In genomic region chr1:182715531-182715930, GRCh38 we compare ENCODE assay signal across 34 cellular contexts. TPM values are rescaled to one million over a fixed set of nuclear protein-coding genes. Genes with fewer than 3 reads are reported as not detected.
"Had no signal": no experiment of that assay in that cellular context is flagged by ENCODE, and none has a peak within 500 bp of the region (broad histone marks: within the 10 kb centered on the region; RNA-seq: fewer than 3 reads in every experiment).

No MANE protein-coding gene starts in this region.

- H3K4me3 ChIP-seq: coronary artery, dorsolateral prefrontal cortex, esophagus squamous epithelium, gastroesophageal sphincter, heart right ventricle, hepatocyte had no signal

- H3K27ac Mint-ChIP-seq: activated CD4-positive, alpha-beta memory T cell treated with anti-CD3 and anti-CD28 coated beads for 36 hours; activated CD4-positive, alpha-beta T cell treated with anti-CD3 and anti-CD28 coated beads for 36 hours; activated CD4-positive, alpha-beta T cell treated with anti-CD3 and anti-CD28 coated beads, Interleukin-2, amount 10 ng/mL, durations not matched to agents 24 days and 14 days; activated CD8-positive, alpha-beta memory T cell treated with anti-CD3 and anti-CD28 coated beads, Interleukin-2, amount 10 ng/mL, durations not matched to agents 7 days and 5 days; activated CD8-positive, alpha-beta T cell treated with anti-CD3 and anti-CD28 coated beads, Interleukin-2, amount 10 ng/mL, durations not matched to agents 7 days and 5 days; activated naive CD4-positive, alpha-beta T cell treated with anti-CD3 and anti-CD28 coated beads for 36 hours; activated naive CD4-positive, alpha-beta T cell treated with anti-CD3 and anti-CD28 coated beads, Interleukin-2, amount 50 U/mL, for 24 hours; activated naive CD8-positive, alpha-beta T cell treated with anti-CD3 and anti-CD28 coated beads, Interleukin-2, amount 10 ng/mL, durations not matched to agents 7 days and 5 days; activated T-helper 1 cell treated with anti-CD3 and anti-CD28 coated beads, Interleukin-12 subunit alpha, Interleukin-12 subunit beta, Interleukin-2, Interleukin-4 antibody, amounts not matched to agents 30 ng/mL and 10 ng/mL and 1 ng/mL, durations not matched to agents 14 hours and 24 hours and 36 hours; activated T-helper 2 cell treated with anti-CD3 and anti-CD28 coated beads, Interferon-gamma antibody, Interleukin-2, Interleukin-4, amounts not matched to agents 10 μg/mL and 5 μg/mL and 100 μg/mL, durations not matched to agents 14 hours and 24 hours and 36 hours; dendritic cell treated with granulocyte-macrophage colony-stimulating factor and Interleukin-4, amounts not matched to agents 40 ng/mL and 50 ng/mL, for 4 days; effector memory CD8-positive, alpha-beta T cell had no signal

- H3K36me3 ChIP-seq: esophagus squamous epithelium, gastroesophageal sphincter, heart right ventricle had no signal

- H3K4me1 ChIP-seq: esophagus squamous epithelium, gastroesophageal sphincter, heart right ventricle had no signal

- ATAC-seq: activated CD4-positive, alpha-beta T cell treated with anti-CD3 and anti-CD28 coated beads for 36 hours; activated CD8-positive, alpha-beta memory T cell treated with anti-CD3 and anti-CD28 coated beads, Interleukin-2, amount 10 ng/mL, durations not matched to agents 7 days and 5 days; activated CD8-positive, alpha-beta T cell treated with anti-CD3 and anti-CD28 coated beads, Interleukin-2, amount 10 ng/mL, durations not matched to agents 7 days and 5 days; effector memory CD8-positive, alpha-beta T cell; gastroesophageal sphincter; heart right ventricle had no signal

- H3K36me3 Mint-ChIP-seq: activated CD4-positive, alpha-beta memory T cell treated with anti-CD3 and anti-CD28 coated beads for 36 hours; activated CD8-positive, alpha-beta memory T cell treated with anti-CD3 and anti-CD28 coated beads, Interleukin-2, amount 10 ng/mL, durations not matched to agents 7 days and 5 days; activated naive CD4-positive, alpha-beta T cell treated with anti-CD3 and anti-CD28 coated beads, Interleukin-2, amount 50 U/mL, for 24 hours; activated naive CD8-positive, alpha-beta T cell treated with anti-CD3 and anti-CD28 coated beads, Interleukin-2, amount 10 ng/mL, durations not matched to agents 7 days and 5 days had no signal

- H3K27me3 Mint-ChIP-seq: activated CD4-positive, alpha-beta memory T cell treated with anti-CD3 and anti-CD28 coated beads for 36 hours; activated CD4-positive, alpha-beta T cell treated with anti-CD3 and anti-CD28 coated beads, Interleukin-2, amount 10 ng/mL, durations not matched to agents 24 days and 14 days; activated naive CD4-positive, alpha-beta T cell treated with anti-CD3 and anti-CD28 coated beads, Interleukin-2, amount 50 U/mL, for 24 hours had no signal

- H3K9me3 Mint-ChIP-seq: activated CD4-positive, alpha-beta memory T cell treated with anti-CD3 and anti-CD28 coated beads for 36 hours; activated CD4-positive, alpha-beta T cell treated with anti-CD3 and anti-CD28 coated beads, Interleukin-2, amount 10 ng/mL, durations not matched to agents 24 days and 14 days; activated naive CD4-positive, alpha-beta T cell treated with anti-CD3 and anti-CD28 coated beads for 36 hours; activated naive CD4-positive, alpha-beta T cell treated with anti-CD3 and anti-CD28 coated beads, Interleukin-2, amount 50 U/mL, for 24 hours; activated T-helper 1 cell treated with anti-CD3 and anti-CD28 coated beads, Interleukin-12 subunit alpha, Interleukin-12 subunit beta, Interleukin-2, Interleukin-4 antibody, amounts not matched to agents 30 ng/mL and 10 ng/mL and 1 ng/mL, durations not matched to agents 14 hours and 24 hours and 36 hours; activated T-helper 2 cell treated with anti-CD3 and anti-CD28 coated beads, Interferon-gamma antibody, Interleukin-2, Interleukin-4, amounts not matched to agents 10 μg/mL and 5 μg/mL and 100 μg/mL, durations not matched to agents 14 hours and 24 hours and 36 hours; dendritic cell treated with granulocyte-macrophage colony-stimulating factor and Interleukin-4, amounts not matched to agents 40 ng/mL and 50 ng/mL, for 4 days; effector memory CD8-positive, alpha-beta T cell had no signal

- H3K27me3 ChIP-seq: esophagus squamous epithelium, gastroesophageal sphincter, heart right ventricle, hepatocyte had no signal

- H3K9me3 ChIP-seq: esophagus squamous epithelium, gastroesophageal sphincter, heart right ventricle had no signal

- H3K4me3 Mint-ChIP-seq: activated CD4-positive, alpha-beta memory T cell treated with anti-CD3 and anti-CD28 coated beads for 36 hours; activated CD4-positive, alpha-beta T cell treated with anti-CD3 and anti-CD28 coated beads for 36 hours; activated CD4-positive, alpha-beta T cell treated with anti-CD3 and anti-CD28 coated beads, Interleukin-2, amount 10 ng/mL, durations not matched to agents 24 days and 14 days; activated CD8-positive, alpha-beta memory T cell treated with anti-CD3 and anti-CD28 coated beads, Interleukin-2, amount 10 ng/mL, durations not matched to agents 7 days and 5 days; activated CD8-positive, alpha-beta T cell treated with anti-CD3 and anti-CD28 coated beads, Interleukin-2, amount 10 ng/mL, durations not matched to agents 7 days and 5 days; activated naive CD4-positive, alpha-beta T cell treated with anti-CD3 and anti-CD28 coated beads for 36 hours; activated naive CD4-positive, alpha-beta T cell treated with anti-CD3 and anti-CD28 coated beads, Interleukin-2, amount 50 U/mL, for 24 hours; activated naive CD8-positive, alpha-beta T cell treated with anti-CD3 and anti-CD28 coated beads, Interleukin-2, amount 10 ng/mL, durations not matched to agents 7 days and 5 days; activated T-helper 1 cell treated with anti-CD3 and anti-CD28 coated beads, Interleukin-12 subunit alpha, Interleukin-12 subunit beta, Interleukin-2, Interleukin-4 antibody, amounts not matched to agents 30 ng/mL and 10 ng/mL and 1 ng/mL, durations not matched to agents 14 hours and 24 hours and 36 hours; dendritic cell treated with granulocyte-macrophage colony-stimulating factor and Interleukin-4, amounts not matched to agents 40 ng/mL and 50 ng/mL, for 4 days; effector memory CD8-positive, alpha-beta T cell had no signal

- DNase-seq: activated CD4-positive, alpha-beta memory T cell treated with anti-CD3 and anti-CD28 coated beads for 36 hours; activated CD4-positive, alpha-beta T cell treated with anti-CD3 and anti-CD28 coated beads for 36 hours; activated CD4-positive, alpha-beta T cell treated with anti-CD3 and anti-CD28 coated beads, Interleukin-2, amount 10 ng/mL, durations not matched to agents 24 days and 14 days; activated CD4-positive, CD25-positive, alpha-beta regulatory T cell; activated CD4-positive, CD25-positive, alpha-beta regulatory T cell treated with anti-CD3 and anti-CD28 coated beads, Interleukin-2, amount 50 U/mL, for 72 hours; activated CD8-positive, alpha-beta memory T cell treated with anti-CD3 and anti-CD28 coated beads, Interleukin-2, amount 10 ng/mL, durations not matched to agents 7 days and 5 days; activated CD8-positive, alpha-beta memory T cell treated with anti-CD3 and anti-CD28 coated beads, Interleukin-2, amount 50 U/mL, for 4 hours; activated CD8-positive, alpha-beta T cell treated with anti-CD3 and anti-CD28 coated beads, Interleukin-2, amount 10 ng/mL, durations not matched to agents 7 days and 5 days; activated effector memory CD4-positive, alpha-beta T cell treated with anti-CD3 and anti-CD28 coated beads, Interleukin-2, amount 50 U/mL, for 16 hours; activated naive CD4-positive, alpha-beta T cell treated with anti-CD3 and anti-CD28 coated beads for 36 hours; activated naive CD8-positive, alpha-beta T cell treated with anti-CD3 and anti-CD28 coated beads, Interleukin-2, amount 10 ng/mL, durations not matched to agents 7 days and 5 days; activated T-cell treated with anti-CD3 and anti-CD28 coated beads, Interleukin-2, amount 50 U/mL, for 1 hour; activated T-cell treated with anti-CD3 and anti-CD28 coated beads, Interleukin-2, amount 50 U/mL, for 48 hours; amniotic stem cell; anterior cingulate cortex; effector memory CD8-positive, alpha-beta T cell; erythroblast; esophagus squamous epithelium; foreskin melanocyte; heart right ventricle; T-helper 2 cell had no signal

- H3K27ac ChIP-seq: coronary artery, dorsolateral prefrontal cortex, esophagus squamous epithelium, gastroesophageal sphincter, heart right ventricle, hepatocyte had no signal

RNA-seq across cellular contexts. Expression of gene RGS8, which starts 31.1 kb away (rescaled TPM):
- total RNA-seq: activated CD4-positive, alpha-beta T cell treated with anti-CD3 and anti-CD28 coated beads for 36 hours; activated CD4-positive, alpha-beta T cell treated with anti-CD3 and anti-CD28 coated beads, Interleukin-2, amount 10 ng/mL, durations not matched to agents 24 days and 14 days; activated CD8-positive, alpha-beta memory T cell treated with anti-CD3 and anti-CD28 coated beads for 36 hours; activated CD8-positive, alpha-beta memory T cell treated with anti-CD3 and anti-CD28 coated beads, Interleukin-2, amount 10 ng/mL, durations not matched to agents 7 days and 5 days; activated CD8-positive, alpha-beta T cell treated with anti-CD3 and anti-CD28 coated beads, Interleukin-2, amount 10 ng/mL, durations not matched to agents 7 days and 5 days; activated naive CD4-positive, alpha-beta T cell treated with anti-CD3 and anti-CD28 coated beads for 36 hours; activated naive CD8-positive, alpha-beta T cell treated with anti-CD3 and anti-CD28 coated beads, Interleukin-2, amount 10 ng/mL, durations not matched to agents 7 days and 5 days; activated T-helper 1 cell treated with anti-CD3 and anti-CD28 coated beads, Interleukin-12 subunit alpha, Interleukin-12 subunit beta, Interleukin-2, Interleukin-4 antibody, amounts not matched to agents 30 ng/mL and 10 ng/mL and 1 ng/mL, durations not matched to agents 14 hours and 24 hours and 36 hours; activated T-helper 2 cell treated with anti-CD3 and anti-CD28 coated beads, Interferon-gamma antibody, Interleukin-2, Interleukin-4, amounts not matched to agents 10 μg/mL and 5 μg/mL and 100 μg/mL, durations not matched to agents 14 hours and 24 hours and 36 hours; esophagus squamous epithelium; fibroblast of lung; fibroblast of villous mesenchyme; gastroesophageal sphincter; glomerular endothelial cell; hepatocyte; T-helper 1 cell treated with Interleukin-12 subunit alpha and Interleukin-12 subunit beta and Interleukin-4 antibody, amounts not matched to agents 30 ng/mL and 1 ng/mL, for 36 hours had no signal
